In genomic region chr2:110211938-110212858, GRCh38 we compare ENCODE assay signal across 8 cellular contexts.
A peak's percentile ranks its signal among the peaks of the same experiment; 100 is the strongest.
DNase-seq lines count a peak whose midpoint lies in the region; ATAC-seq and TF ChIP-seq lines count a peak whose summit lies in the region.

MTLN (minus strand) TSS chr2:110212547; CDS start chr2:110212525, 22 bp downstream.

- TF ChIP-seq CTCF in astrocyte of the cerebellum (IDR thresholded peaks at IDR 0.05; ENCODE audit: low read depth, low read length, missing control alignments) (no peak), retinal pigment epithelial cell (conservative IDR thresholded peaks at IDR 0.05; ENCODE audit: low read depth, low read length) (no peak)

- in situ Hi-C loops in astrocyte of the cerebellum (cut with HindIII; ENCODE audit: low sequenced_read_pairs), result no loop called here

- ATAC-seq in GM18502 (IDR thresholded peaks at IDR 0.05; ENCODE audit: poor library complexity, unreplicated experiment) (peak; percentile 89), HG02852 (IDR thresholded peaks at IDR 0.05; ENCODE audit: unreplicated experiment) (peak; percentile 81), HG02870 (IDR thresholded peaks at IDR 0.05; ENCODE audit: unreplicated experiment) (no peak)

- DNase-seq in NCI-H146 treated with DMSO at 0.1 percent for 48 hours (lab: John Stamatoyannopoulos, UW; ENCODE audit: unreplicated experiment) (peak; percentile 42), T-helper 9 cell (peak; percentile 60), astrocyte of the cerebellum (ENCODE audit: low read depth) (no peak), hepatic stellate cell (ENCODE audit: low spot score) (peak; percentile 79), retinal pigment epithelial cell (ENCODE audit: low read depth) (no peak)

- H3K4me3 ChIP-seq in astrocyte of the cerebellum (ENCODE audit: low read depth, low read length), result peak within 1 kb of the TSS; percentile 76
- peak within 1 kb of the TSS; percentile 85 for H3K4me3 ChIP-seq in retinal pigment epithelial cell (ENCODE audit: low read length)

Comparison
In these comparisons a context has a peak if more than half of its experiments do, and no peak if none do; other contexts are left out.
1. DNase-seq: peak in NCI-H146 treated with DMSO at 0.1 percent for 48 hours (single experiment), T-helper 9 cell (single experiment) and hepatic stellate cell (single experiment); none in astrocyte of the cerebellum (single experiment) and retinal pigment epithelial cell (single experiment).